In genomic region chr5:116476903-116477537, GRCh38 we compare ENCODE assay signal across 23 cellular contexts.
DNase-seq lines count a peak whose midpoint lies in the region; ATAC-seq and TF ChIP-seq lines count a peak whose summit lies in the region.
"Had no signal": no experiment of that assay in that cellular context is flagged by ENCODE, and none has a peak within 500 bp of the region (broad histone marks: within the 10 kb centered on the region; RNA-seq: fewer than 3 reads in every experiment).

No MANE protein-coding gene starts in this region.

- no peak overlapping the region for H3K9ac ChIP-seq in GM23248

- H3K4me2 ChIP-seq in GM23248 (ENCODE audit: unreplicated experiment) (no peak overlapping the region), hepatocyte (no peak overlapping the region)

- H3K27me3 Mint-ChIP-seq in WTC11 (ENCODE audit: low read depth) = no peaks in the 10 kb centered on the region
- H3K27me3 Mint-ChIP-seq: activated CD8-positive, alpha-beta T cell treated with anti-CD3 and anti-CD28 coated beads for 36 hours; stimulated activated naive CD8-positive, alpha-beta T cell treated with anti-CD3 and anti-CD28 coated beads, Interleukin-15, amount 100 ng/mL, for 72 hours had no signal

- CTCF ChIA-PET in WTC11 (lab: Charles Lee) = no interaction called here

- H3K9me3 ChIP-seq in GM23248 (ENCODE audit: low read depth) (no peaks in the 10 kb centered on the region), hepatocyte (ENCODE audit: low read depth) (peaks cover 2% of the 10 kb centered on the region)
- H3K9me3 ChIP-seq: Peyer's patch had no signal

- H3K27ac ChIP-seq in GM23248 (no peak overlapping the region), hepatocyte (no peak overlapping the region)
- H3K27ac ChIP-seq: epithelial cell of prostate, left lung, Peyer's patch, tibial artery had no signal

- POLR2A ChIA-PET in WTC11 (lab: Charles Lee) = no interaction called here

- H4K20me1 ChIP-seq in GM23248 (ENCODE audit: insufficient read depth) = no peaks in the 10 kb centered on the region
- H4K20me1 ChIP-seq in hepatocyte (ENCODE audit: insufficient read depth, poor library complexity, severe bottlenecking) = no peaks in the 10 kb centered on the region

- H3K79me2 ChIP-seq in GM23248 (ENCODE audit: insufficient read depth) (no peaks in the 10 kb centered on the region), hepatocyte (no peaks in the 10 kb centered on the region)

- TF ChIP-seq CTCF in WTC11 (IDR thresholded peaks at IDR 0.05) (no peak), hepatocyte (IDR thresholded peaks at IDR 0.05; ENCODE audit: poor library complexity) (no peak)

- H2AFZ ChIP-seq in GM23248 (no peak overlapping the region), hepatocyte (no peak overlapping the region)

- H3K4me1 ChIP-seq in GM23248 (ENCODE audit: insufficient read depth) (no peaks in the 10 kb centered on the region), hepatocyte (ENCODE audit: insufficient read depth) (no peaks in the 10 kb centered on the region)
- H3K4me1 ChIP-seq: Peyer's patch, tibial artery had no signal

- H3K9me3 Mint-ChIP-seq in WTC11 = no peaks in the 10 kb centered on the region

- no peak for ATAC-seq in WTC11
- ATAC-seq: activated CD8-positive, alpha-beta T cell treated with anti-CD3 and anti-CD28 coated beads for 36 hours; left lung; natural killer cell; stimulated activated naive CD8-positive, alpha-beta T cell treated with anti-CD3 and anti-CD28 coated beads, Interleukin-15, amount 100 ng/mL, for 72 hours had no signal

- H3K4me1 Mint-ChIP-seq in WTC11 = peaks cover 3% of the 10 kb centered on the region
- H3K4me1 Mint-ChIP-seq: stimulated activated naive CD8-positive, alpha-beta T cell treated with anti-CD3 and anti-CD28 coated beads, Interleukin-15, amount 100 ng/mL, for 72 hours had no signal

- H3F3A ChIP-seq in GM23248 (ENCODE audit: insufficient read depth) = no peaks in the 10 kb centered on the region

- H3K36me3 ChIP-seq in GM23248 (ENCODE audit: low read depth) (no peaks in the 10 kb centered on the region), hepatocyte (replicated peaks; ENCODE audit: insufficient read depth, low read depth) (peaks cover 7% of the 10 kb centered on the region)

- H3K27me3 ChIP-seq in GM23248 (replicated peaks; ENCODE audit: insufficient read depth) (no peaks in the 10 kb centered on the region), hepatocyte (no peaks in the 10 kb centered on the region)
- H3K27me3 ChIP-seq: left lung, Peyer's patch, tibial artery had no signal

- DNase-seq in GM23248 (peak; percentile 12), LoVo (ENCODE audit: low spot score) (peak; percentile 12), WTC11 (ENCODE audit: low spot score) (no peak), hepatocyte (ENCODE audit: low spot score) (peak; percentile 16), NCI-H1092 treated with DMSO at 0.1 percent for 48 hours (lab: John Stamatoyannopoulos, UW) (no peak), islet precursor cell (no peak), DMS 273 treated with DMSO at 0.1 percent for 48 hours (lab: John Stamatoyannopoulos, UW) (no peak)
- DNase-seq: activated CD4-positive, alpha-beta T cell treated with anti-CD3 and anti-CD28 coated beads for 1 hour; activated CD8-positive, alpha-beta T cell treated with anti-CD3 and anti-CD28 coated beads for 36 hours; activated effector memory CD4-positive, alpha-beta T cell treated with Interleukin-2 at 50 U/mL for 16 hours; cerebellar nuclear complex; foreskin fibroblast; GOT3; left lung; natural killer cell; NCI-H187 treated with DMSO at 0.1 percent for 48 hours; NCI-H226; Peyer's patch; stimulated activated naive CD8-positive, alpha-beta T cell treated with anti-CD3 and anti-CD28 coated beads, Interleukin-15, amount 100 ng/mL, for 72 hours; T-helper 1 cell; tibial artery had no signal

- 92 to 93% methylated on average over 4 of the region's 4 CpGs for WGBS in GM23248 (ENCODE audit: low coverage in 1 of 2, low lambda C conversion rate in 2 of 2, missing lambda C conversion rate in 2 of 2), 2 experiments
- 90% methylated on average over 4 of the region's 4 CpGs for WGBS in hepatocyte (ENCODE audit: low lambda C conversion rate, missing lambda C conversion rate)

- H3K4me3 Mint-ChIP-seq in WTC11 = no peak overlapping the region
- H3K4me3 Mint-ChIP-seq: activated CD8-positive, alpha-beta T cell treated with anti-CD3 and anti-CD28 coated beads for 36 hours; mesothelial cell of epicardium; natural killer cell; stimulated activated naive CD8-positive, alpha-beta T cell treated with anti-CD3 and anti-CD28 coated beads, Interleukin-15, amount 100 ng/mL, for 72 hours had no signal

- no peak overlapping the region for H3K4me3 ChIP-seq in GM23248
- no peak overlapping the region for H3K4me3 ChIP-seq in hepatocyte
- H3K4me3 ChIP-seq: left lung, Peyer's patch, tibial artery had no signal

- peak overlapping the region; percentile 26; the same call in 1 of the 2 replicates for H3K27ac Mint-ChIP-seq in WTC11
- H3K27ac Mint-ChIP-seq: activated CD8-positive, alpha-beta T cell treated with anti-CD3 and anti-CD28 coated beads for 36 hours; mesothelial cell of epicardium; natural killer cell; stimulated activated naive CD8-positive, alpha-beta T cell treated with anti-CD3 and anti-CD28 coated beads, Interleukin-15, amount 100 ng/mL, for 72 hours had no signal

- in situ Hi-C loops in GM23248 (cut with MboI) = no loop called here

- peaks cover 97% of the 10 kb centered on the region for H3K36me3 Mint-ChIP-seq in WTC11

- no peaks in the 10 kb centered on the region for H3K9me2 ChIP-seq in GM23248 (ENCODE audit: insufficient read depth)
- H3K9me2 ChIP-seq in hepatocyte (replicated peaks; ENCODE audit: insufficient read depth) = no peaks in the 10 kb centered on the region

TF ChIP-seq in WTC11, 78 proteins besides CTCF, POLR2A, EP300 and RAD21 (continues in another document):
- no peak for TF ChIP-seq CREM (CRISPR knock-in tag; IDR thresholded peaks at IDR 0.05)
- no peak for TF ChIP-seq ZNF512 (CRISPR knock-in tag; IDR thresholded peaks at IDR 0.05; ENCODE audit: borderline replicate concordance)
- TF ChIP-seq TCF7 (CRISPR knock-in tag; IDR thresholded peaks at IDR 0.05; ENCODE audit: low read depth) = no peak
- no peak for TF ChIP-seq ERG (CRISPR knock-in tag; IDR thresholded peaks at IDR 0.05)
- TF ChIP-seq, protein P1, sequence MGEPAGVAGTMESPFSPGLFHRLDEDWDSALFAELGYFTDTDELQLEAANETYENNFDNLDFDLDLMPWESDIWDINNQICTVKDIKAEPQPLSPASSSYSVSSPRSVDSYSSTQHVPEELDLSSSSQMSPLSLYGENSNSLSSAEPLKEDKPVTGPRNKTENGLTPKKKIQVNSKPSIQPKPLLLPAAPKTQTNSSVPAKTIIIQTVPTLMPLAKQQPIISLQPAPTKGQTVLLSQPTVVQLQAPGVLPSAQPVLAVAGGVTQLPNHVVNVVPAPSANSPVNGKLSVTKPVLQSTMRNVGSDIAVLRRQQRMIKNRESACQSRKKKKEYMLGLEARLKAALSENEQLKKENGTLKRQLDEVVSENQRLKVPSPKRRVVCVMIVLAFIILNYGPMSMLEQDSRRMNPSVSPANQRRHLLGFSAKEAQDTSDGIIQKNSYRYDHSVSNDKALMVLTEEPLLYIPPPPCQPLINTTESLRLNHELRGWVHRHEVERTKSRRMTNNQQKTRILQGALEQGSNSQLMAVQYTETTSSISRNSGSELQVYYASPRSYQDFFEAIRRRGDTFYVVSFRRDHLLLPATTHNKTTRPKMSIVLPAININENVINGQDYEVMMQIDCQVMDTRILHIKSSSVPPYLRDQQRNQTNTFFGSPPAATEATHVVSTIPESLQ (CRISPR knock-in tag; IDR thresholded peaks at IDR 0.05) = no peak
- no peak for TF ChIP-seq OVOL2 (CRISPR knock-in tag; IDR thresholded peaks at IDR 0.05; ENCODE audit: borderline replicate concordance)
- no peak for TF ChIP-seq ZNF396 (CRISPR knock-in tag; IDR thresholded peaks at IDR 0.05; ENCODE audit: borderline replicate concordance)
- no peak for TF ChIP-seq NR2C2 (CRISPR knock-in tag; IDR thresholded peaks at IDR 0.05)
- TF ChIP-seq, protein P2, sequence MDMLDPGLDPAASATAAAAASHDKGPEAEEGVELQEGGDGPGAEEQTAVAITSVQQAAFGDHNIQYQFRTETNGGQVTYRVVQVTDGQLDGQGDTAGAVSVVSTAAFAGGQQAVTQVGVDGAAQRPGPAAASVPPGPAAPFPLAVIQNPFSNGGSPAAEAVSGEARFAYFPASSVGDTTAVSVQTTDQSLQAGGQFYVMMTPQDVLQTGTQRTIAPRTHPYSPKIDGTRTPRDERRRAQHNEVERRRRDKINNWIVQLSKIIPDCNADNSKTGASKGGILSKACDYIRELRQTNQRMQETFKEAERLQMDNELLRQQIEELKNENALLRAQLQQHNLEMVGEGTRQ (CRISPR knock-in tag; IDR thresholded peaks at IDR 0.05) = no peak
- TF ChIP-seq, protein P3, sequence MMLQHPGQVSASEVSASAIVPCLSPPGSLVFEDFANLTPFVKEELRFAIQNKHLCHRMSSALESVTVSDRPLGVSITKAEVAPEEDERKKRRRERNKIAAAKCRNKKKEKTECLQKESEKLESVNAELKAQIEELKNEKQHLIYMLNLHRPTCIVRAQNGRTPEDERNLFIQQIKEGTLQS (CRISPR knock-in tag; conservative IDR thresholded peaks at IDR 0.05) = no peak

Comparison
In these comparisons a context has a peak if more than half of its experiments do, and no peak if none do; other contexts are left out.
1. DNase-seq: peak in GM23248 (single experiment), LoVo (single experiment) and hepatocyte (single experiment); none in WTC11 (single experiment), NCI-H1092 treated with DMSO at 0.1 percent for 48 hours (single experiment), islet precursor cell (single experiment) and DMS 273 treated with DMSO at 0.1 percent for 48 hours (single experiment).